In the genomic region with DNA sequence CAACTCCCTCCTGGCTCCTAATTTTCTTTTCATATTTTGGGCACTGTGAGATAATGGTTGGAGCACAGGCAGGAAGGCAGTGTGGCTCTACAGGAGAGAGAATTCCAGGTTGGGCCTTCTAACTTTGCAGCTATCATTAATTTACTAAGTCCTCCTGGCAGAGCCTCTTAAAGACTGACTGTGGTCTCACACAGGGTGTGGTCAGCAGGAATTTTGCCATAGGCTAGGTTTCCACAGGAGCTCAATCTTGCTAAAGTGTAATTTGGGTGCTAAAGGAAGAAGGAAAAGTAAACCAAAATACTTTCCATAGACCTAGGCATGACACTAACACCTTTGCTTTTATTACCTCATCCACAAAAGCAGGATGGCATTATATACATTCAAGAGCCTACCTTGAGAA, we compare ENCODE assay signal across 14 cellular contexts.
"Had no signal": no experiment of that assay in that cellular context is flagged by ENCODE, and none has a peak within 500 bp of the region (broad histone marks: within the 10 kb centered on the region; RNA-seq: fewer than 3 reads in every experiment).

No MANE protein-coding gene starts in this region.

- H3K9me3 Mint-ChIP-seq: activated naive CD4-positive, alpha-beta T cell treated with anti-CD3 and anti-CD28 coated beads, Interleukin-2, amount 50 U/mL, for 24 hours had no signal

- H3K27me3 Mint-ChIP-seq: type B pancreatic cell had no signal

- H3K4me3 Mint-ChIP-seq: activated naive CD4-positive, alpha-beta T cell treated with anti-CD3 and anti-CD28 coated beads, Interleukin-2, amount 50 U/mL, for 24 hours; neural crest cell; type B pancreatic cell had no signal

- H3K9me3 ChIP-seq: esophagus muscularis mucosa, sigmoid colon, suprapubic skin had no signal

- H3K4me3 ChIP-seq: dorsolateral prefrontal cortex, esophagus muscularis mucosa, sigmoid colon, suprapubic skin had no signal

- H3K36me3 ChIP-seq: esophagus muscularis mucosa, sigmoid colon, suprapubic skin had no signal

- H3K27me3 ChIP-seq: dorsolateral prefrontal cortex, esophagus muscularis mucosa, sigmoid colon, suprapubic skin had no signal

- H3K4me1 ChIP-seq: esophagus muscularis mucosa, sigmoid colon had no signal

- H3K36me3 Mint-ChIP-seq: type B pancreatic cell had no signal

- ATAC-seq: activated CD4-positive, CD25-positive, alpha-beta regulatory T cell treated with anti-CD3 and anti-CD28 coated beads, Interleukin-2, amount 50 U/mL, for 24 hours; left ventricle myocardium superior had no signal

- H3K27ac Mint-ChIP-seq: activated naive CD4-positive, alpha-beta T cell treated with anti-CD3 and anti-CD28 coated beads, Interleukin-2, amount 50 U/mL, for 24 hours; type B pancreatic cell had no signal

- H3K27ac ChIP-seq: dorsolateral prefrontal cortex, esophagus muscularis mucosa, sigmoid colon, suprapubic skin had no signal

- DNase-seq: activated effector memory CD4-positive, alpha-beta T cell treated with Interleukin-2 at 50 U/mL for 16 hours; activated T-cell treated with anti-CD3 and anti-CD28 coated beads, Interleukin-2, amount 50 U/mL, for 1 hour; dorsolateral prefrontal cortex; head of caudate nucleus; left ventricle myocardium superior; sigmoid colon; stimulated activated CD4-positive, alpha-beta T cell treated with anti-CD3 and anti-CD28 coated beads, Interleukin-12 subunit alpha, Interleukin-12 subunit beta, amount 100 ng/mL, for 4 hours; stimulated activated naive CD4-positive, alpha-beta T cell treated with Interleukin-2 at 50 U/mL for 16 hours had no signal

- H3K4me1 Mint-ChIP-seq: activated naive CD4-positive, alpha-beta T cell treated with anti-CD3 and anti-CD28 coated beads, Interleukin-2, amount 50 U/mL, for 24 hours had no signal
